Comparison of ENCODE assay signal across 11 cellular contexts in genomic region chr5:60541980-60542379, GRCh38.
DNase-seq lines count a peak whose midpoint lies in the region; ATAC-seq and TF ChIP-seq lines count a peak whose summit lies in the region.
"Had no signal": no experiment of that assay in that cellular context is flagged by ENCODE, and none has a peak within 500 bp of the region (broad histone marks: within the 10 kb centered on the region; RNA-seq: fewer than 3 reads in every experiment).

No MANE protein-coding gene starts in this region.

- DNase-seq in activated B cell treated with CpG ODN at 0.5 μM for 24 hours (no peak), neuronal stem cell (ENCODE audit: low spot score) (no peak), MM.1S (no peak), suprapubic skin (ENCODE audit: low spot score in 2 of 2) (no peak)
- DNase-seq in CD8-positive, alpha-beta memory T cell = no peak
- DNase-seq: RPMI8226 had no signal

- no peaks in the 10 kb centered on the region for H3K9me2 ChIP-seq in MM.1S (replicated peaks; ENCODE audit: insufficient read depth, low read length)

- peaks cover 57% of the 10 kb centered on the region for H3K4me1 Mint-ChIP-seq in activated B cell treated with CpG ODN at 0.5 μM for 24 hours
- no peaks in the 10 kb centered on the region for H3K4me1 Mint-ChIP-seq in CD8-positive, alpha-beta memory T cell

- H2AFZ ChIP-seq in neuronal stem cell (ENCODE audit: low read length) = peak overlapping the region; percentile 35
- H2AFZ ChIP-seq in MM.1S (ENCODE audit: low read length) = no peak overlapping the region

- H3K4me2 ChIP-seq in neuronal stem cell (ENCODE audit: insufficient read depth, low read length, poor library complexity, severe bottlenecking) = no peak overlapping the region
- no peak overlapping the region for H3K4me2 ChIP-seq in MM.1S (ENCODE audit: low read depth, low read length)

- H3K36me3 ChIP-seq in neuronal stem cell (replicated peaks in 1 of 2; ENCODE audit: control insufficient read depth in 2 of 2, insufficient read depth in 2 of 2, low read length in 2 of 2) (no peaks in the 10 kb centered on the region), MM.1S (replicated peaks; ENCODE audit: insufficient read depth, low read length) (no peaks in the 10 kb centered on the region), suprapubic skin (no peaks in the 10 kb centered on the region)
- H3K36me3 ChIP-seq in CD8-positive, alpha-beta memory T cell (ENCODE audit: insufficient read depth, low read length) = no peaks in the 10 kb centered on the region
- H3K36me3 ChIP-seq: upper lobe of left lung had no signal

- no peak for TF ChIP-seq EP300 in suprapubic skin (IDR thresholded peaks at IDR 0.05)

- H4K8ac ChIP-seq in neuronal stem cell (ENCODE audit: low read depth, low read length) = no peak overlapping the region

- CTCF ChIA-PET in activated B cell treated with CpG ODN at 0.5 μM for 24 hours (lab: Charles Lee) = interaction anchor here (1.0 kb wide), 1 partner anchor 246 kb away, joined by 3 read pairs; no protein-coding TSS in a partner anchor
- CTCF ChIA-PET in CD8-positive, alpha-beta memory T cell (lab: Charles Lee) = no interaction called here

- WGBS in neuronal stem cell (ENCODE audit: extremely low coverage in 2 of 2, insufficient read length in 2 of 2, insufficient replicate concordance in 1 of 2), 2 donors = no CpG with 5 or more reads among the region's 2 CpGs
- 61% methylated on average over 2 of the region's 2 CpGs for WGBS in suprapubic skin

- no peak overlapping the region for H3K14ac ChIP-seq in neuronal stem cell (ENCODE audit: low read length)

- peak; percentile 28 for ATAC-seq in GM18868 (IDR thresholded peaks at IDR 0.05; ENCODE audit: unreplicated experiment)
- ATAC-seq in HG02938 (IDR thresholded peaks at IDR 0.05; ENCODE audit: unreplicated experiment) = peak; percentile 6
- no peak for ATAC-seq in activated B cell treated with CpG ODN at 0.5 μM for 24 hours (ENCODE audit: low read depth)
- no peak for ATAC-seq in HG03175 (IDR thresholded peaks at IDR 0.05; ENCODE audit: unreplicated experiment)

- no peak overlapping the region for H2BK15ac ChIP-seq in neuronal stem cell (ENCODE audit: low read length)

- H3K9me3 ChIP-seq in neuronal stem cell (replicated peaks in 1 of 2; ENCODE audit: control insufficient read depth in 2 of 2, insufficient read depth in 1 of 2, low read depth in 1 of 2, low read length in 2 of 2) (no peaks in the 10 kb centered on the region), MM.1S (replicated peaks; ENCODE audit: insufficient read depth, low read length) (no peaks in the 10 kb centered on the region), suprapubic skin (no peaks in the 10 kb centered on the region)
- no peaks in the 10 kb centered on the region for H3K9me3 ChIP-seq in CD8-positive, alpha-beta memory T cell (ENCODE audit: low read length)
- H3K9me3 ChIP-seq: upper lobe of left lung had no signal

- H3K9ac ChIP-seq in neuronal stem cell (ENCODE audit: low read depth, low read length, poor library complexity) (no peak overlapping the region), MM.1S (ENCODE audit: low read length) (no peak overlapping the region)

- H3K27me3 Mint-ChIP-seq in activated B cell treated with CpG ODN at 0.5 μM for 24 hours = no peaks in the 10 kb centered on the region
- H3K27me3 Mint-ChIP-seq in CD8-positive, alpha-beta memory T cell = peaks cover 6 to 7% of the 10 kb centered on the region in 2 donors

- H3K4ac ChIP-seq in neuronal stem cell (ENCODE audit: low read length) = no peak overlapping the region

- no peak overlapping the region for H3K18ac ChIP-seq in neuronal stem cell (ENCODE audit: low read length)

- no peak overlapping the region for H2BK5ac ChIP-seq in neuronal stem cell (ENCODE audit: low read length)

- no peak for TF ChIP-seq POLR2A in suprapubic skin (IDR thresholded peaks at IDR 0.05)

- intact Hi-C loops in activated B cell treated with CpG ODN at 0.5 μM for 24 hours (cut with micrococcal nuclease) = loop anchor here (1.0 to 10.0 kb wide), 3 partner anchors 44 to 977 kb away; no protein-coding TSS in a partner anchor

- H3K4me3 ChIP-seq in neuronal stem cell (ENCODE audit: low read length in 2 of 2) (no peak overlapping the region), MM.1S (ENCODE audit: low read length) (no peak overlapping the region), suprapubic skin (no peak overlapping the region)
- no peak overlapping the region for H3K4me3 ChIP-seq in CD8-positive, alpha-beta memory T cell (ENCODE audit: low read length)
- H3K4me3 ChIP-seq: upper lobe of left lung had no signal

- H2BK12ac ChIP-seq in neuronal stem cell (ENCODE audit: low read length) = no peak overlapping the region

- H2BK120ac ChIP-seq in neuronal stem cell (ENCODE audit: low read depth, low read length) = no peak overlapping the region

- peaks cover 2% of the 10 kb centered on the region for H3K9me3 Mint-ChIP-seq in activated B cell treated with CpG ODN at 0.5 μM for 24 hours
- peaks cover 0 to 5% (median 2%) of the 10 kb centered on the region in 5 donors for H3K9me3 Mint-ChIP-seq in CD8-positive, alpha-beta memory T cell

- H4K20me1 ChIP-seq in MM.1S (ENCODE audit: insufficient read depth, low read length) = no peaks in the 10 kb centered on the region

- H3K23ac ChIP-seq in neuronal stem cell (ENCODE audit: low read depth, low read length, poor library complexity) = no peak overlapping the region

- no peaks in the 10 kb centered on the region for H3F3A ChIP-seq in MM.1S (ENCODE audit: insufficient read depth, low read length)

- no peaks in the 10 kb centered on the region for H3K27me3 ChIP-seq in neuronal stem cell (ENCODE audit: control insufficient read depth in 3 of 3, insufficient read depth in 3 of 3, low read depth in 1 of 3, low read length in 3 of 3)
- H3K27me3 ChIP-seq in MM.1S (replicated peaks; ENCODE audit: insufficient read depth, low read length) = no peaks in the 10 kb centered on the region
- no peaks in the 10 kb centered on the region for H3K27me3 ChIP-seq in CD8-positive, alpha-beta memory T cell (ENCODE audit: insufficient read depth, low read length, poor library complexity, severe bottlenecking)
- H3K27me3 ChIP-seq in suprapubic skin = no peaks in the 10 kb centered on the region
- H3K27me3 ChIP-seq: upper lobe of left lung had no signal

- no peaks in the 10 kb centered on the region for H3K79me1 ChIP-seq in neuronal stem cell (ENCODE audit: low read depth, low read length)

- no peak overlapping the region for H2AK5ac ChIP-seq in neuronal stem cell (ENCODE audit: low read depth, low read length)

- TF ChIP-seq CTCF in activated B cell treated with CpG ODN at 0.5 μM for 24 hours (IDR thresholded peaks at IDR 0.05) = no peak
- TF ChIP-seq CTCF in MM.1S (IDR thresholded peaks at IDR 0.05; ENCODE audit: low read length) = no peak
- TF ChIP-seq CTCF in suprapubic skin (IDR thresholded peaks at IDR 0.05) = no peak

- H3K4me1 ChIP-seq in neuronal stem cell (ENCODE audit: control insufficient read depth in 2 of 2, insufficient read depth in 1 of 2, low read depth in 1 of 2, low read length in 2 of 2) (peaks cover 5 to 7% of the 10 kb centered on the region in 2 donors), MM.1S (ENCODE audit: low read length) (no peaks in the 10 kb centered on the region), suprapubic skin (no peaks in the 10 kb centered on the region)
- no peaks in the 10 kb centered on the region for H3K4me1 ChIP-seq in CD8-positive, alpha-beta memory T cell (ENCODE audit: insufficient read depth, low read length)

- no peaks in the 10 kb centered on the region for H3K79me2 ChIP-seq in MM.1S (ENCODE audit: low read length)

- no peak overlapping the region for H4K91ac ChIP-seq in neuronal stem cell (ENCODE audit: low read depth, low read length, poor library complexity)

- POLR2A ChIA-PET in activated B cell treated with CpG ODN at 0.5 μM for 24 hours (lab: Charles Lee) = no interaction called here
- POLR2A ChIA-PET in CD8-positive, alpha-beta memory T cell (lab: Charles Lee) = no interaction called here

- H3K4me3 Mint-ChIP-seq in activated B cell treated with CpG ODN at 0.5 μM for 24 hours = no peak overlapping the region
- H3K4me3 Mint-ChIP-seq in CD8-positive, alpha-beta memory T cell = no peak overlapping the region
- H3K4me3 Mint-ChIP-seq: central memory CD8-positive, alpha-beta T cell had no signal

- H3K36me3 Mint-ChIP-seq in activated B cell treated with CpG ODN at 0.5 μM for 24 hours (ENCODE audit: low read depth) = no peaks in the 10 kb centered on the region
- H3K36me3 Mint-ChIP-seq in CD8-positive, alpha-beta memory T cell = no peaks in the 10 kb centered on the region

- H3K27ac ChIP-seq in neuronal stem cell (replicated peaks; ENCODE audit: low read length) (no peak overlapping the region), MM.1S (ENCODE audit: low read length) (no peak overlapping the region), suprapubic skin (no peak overlapping the region)
- no peak overlapping the region for H3K27ac ChIP-seq in CD8-positive, alpha-beta memory T cell (ENCODE audit: low read depth, low read length)
- H3K27ac ChIP-seq: upper lobe of left lung had no signal

- H3K27ac Mint-ChIP-seq in activated B cell treated with CpG ODN at 0.5 μM for 24 hours = peak overlapping the region; percentile 15
- H3K27ac Mint-ChIP-seq in CD8-positive, alpha-beta memory T cell = no peak overlapping the region

Comparison
In these comparisons a context has a peak if more than half of its experiments do, and no peak if none do; other contexts are left out.
1. ATAC-seq: peak in GM18868 (single experiment) and HG02938 (single experiment); none in activated B cell treated with CpG ODN at 0.5 μM for 24 hours (single experiment) and HG03175 (single experiment).